Comparison of ENCODE assay signal across 9 cellular contexts in genomic region chr1:55064071-55064581, GRCh38. TPM values are rescaled to one million over a fixed set of nuclear protein-coding genes. Genes with fewer than 3 reads are reported as not detected.
DNase-seq lines count a peak whose midpoint lies in the region; ATAC-seq and TF ChIP-seq lines count a peak whose summit lies in the region.
"Had no signal": no experiment of that assay in that cellular context is flagged by ENCODE, and none has a peak within 500 bp of the region (broad histone marks: within the 10 kb centered on the region; RNA-seq: fewer than 3 reads in every experiment).

No MANE protein-coding gene starts in this region.

- H3K27me3 Mint-ChIP-seq in osteocyte (ENCODE audit: unreplicated experiment), result no peaks in the 10 kb centered on the region

- H3K27ac ChIP-seq in colonic mucosa, result no peak overlapping the region

- no peak overlapping the region for H3K4me3 Mint-ChIP-seq in osteocyte (ENCODE audit: unreplicated experiment)

- TF ChIP-seq CTCF in osteocyte (IDR thresholded peaks at IDR 0.05) (no peak), colonic mucosa (IDR thresholded peaks at IDR 0.05) (no peak)

- H3K4me1 ChIP-seq in colonic mucosa, result no peaks in the 10 kb centered on the region

- no peak overlapping the region for H3K4me3 ChIP-seq in MG63
- no peak overlapping the region for H3K4me3 ChIP-seq in colonic mucosa

- H3K9me3 Mint-ChIP-seq in osteocyte (ENCODE audit: unreplicated experiment), result no peaks in the 10 kb centered on the region

- no peak overlapping the region for H3K9ac ChIP-seq in colonic mucosa (ENCODE audit: low read depth in 2 of 2, low read length in 2 of 2)

- peaks cover 26% of the 10 kb centered on the region for H3K36me3 Mint-ChIP-seq in osteocyte (ENCODE audit: unreplicated experiment)

- intact Hi-C loops in colonic mucosa (cut with DNase I), result no loop called here

- no peaks in the 10 kb centered on the region for H3K9me3 ChIP-seq in MG63
- H3K9me3 ChIP-seq in colonic mucosa, result no peaks in the 10 kb centered on the region

- H3K27me3 ChIP-seq in MG63 (no peaks in the 10 kb centered on the region), colonic mucosa (no peaks in the 10 kb centered on the region)

- DNase-seq in NCI-H1092 treated with DMSO at 0.1 percent for 48 hours (lab: John Stamatoyannopoulos, UW) (peak; percentile 78), cerebellum (ENCODE audit: low spot score) (peak; percentile 75), osteocyte (ENCODE audit: extremely low spot score, unreplicated experiment) (peak; percentile 77), MG63 (no peak), colonic mucosa (no peak), NOMO-1 (lab: John Stamatoyannopoulos, UW; ENCODE audit: unreplicated experiment in 2 of 2) (no peak)
- DNase-seq in stimulated activated CD8-positive, alpha-beta memory T cell treated with anti-CD3 and anti-CD28 coated beads, Interleukin-4, amount 100 ng/mL, for 48 hours, result no peak
- DNase-seq: erythroblast had no signal

- H3K4me1 Mint-ChIP-seq in osteocyte (ENCODE audit: unreplicated experiment), result peaks cover 22% of the 10 kb centered on the region

- peak; percentile 61 for ATAC-seq in GM18867 (IDR thresholded peaks at IDR 0.05; ENCODE audit: unreplicated experiment)

- no peak overlapping the region for H3K27ac Mint-ChIP-seq in osteocyte (ENCODE audit: unreplicated experiment)

- peaks cover 26% of the 10 kb centered on the region for H3K36me3 ChIP-seq in MG63
- no peaks in the 10 kb centered on the region for H3K36me3 ChIP-seq in colonic mucosa

RNA-seq across cellular contexts. Expression of gene PCSK9, which starts 24.8 kb away (rescaled TPM):
- total RNA-seq in cerebellum (44.8 TPM), osteocyte (2.2 and 2.3 TPM in 2 replicates), colonic mucosa (10 to 100 TPM; 48.9 to 61.2 TPM)
- total RNA-seq in MG63 (2014; rRNA removed; shearing (Covaris generic); ENCODE audit: low replicate concordance), result not detected in 2 replicates

Comparison
In these comparisons a context has a peak if more than half of its experiments do, and no peak if none do; other contexts are left out.
1. DNase-seq: peak in NCI-H1092 treated with DMSO at 0.1 percent for 48 hours (single experiment), cerebellum (single experiment) and osteocyte (single experiment); none in MG63 (single experiment), colonic mucosa (single experiment), stimulated activated CD8-positive, alpha-beta memory T cell treated with anti-CD3 and anti-CD28 coated beads, Interleukin-4, amount 100 ng/mL, for 48 hours (single experiment) and NOMO-1 (0 of 2).
2. RNA of gene PCSK9, which starts 24.8 kb away (total RNA-seq): 48.9 to 61.2 TPM in colonic mucosa and 44.8 TPM in cerebellum (single experiment); 2.2 to 2.3 TPM in osteocyte and not detected in MG63; every median in the first group is over 10 times any median in the second.